ENCODE assay signal across 8 cellular contexts in the genomic region with DNA sequence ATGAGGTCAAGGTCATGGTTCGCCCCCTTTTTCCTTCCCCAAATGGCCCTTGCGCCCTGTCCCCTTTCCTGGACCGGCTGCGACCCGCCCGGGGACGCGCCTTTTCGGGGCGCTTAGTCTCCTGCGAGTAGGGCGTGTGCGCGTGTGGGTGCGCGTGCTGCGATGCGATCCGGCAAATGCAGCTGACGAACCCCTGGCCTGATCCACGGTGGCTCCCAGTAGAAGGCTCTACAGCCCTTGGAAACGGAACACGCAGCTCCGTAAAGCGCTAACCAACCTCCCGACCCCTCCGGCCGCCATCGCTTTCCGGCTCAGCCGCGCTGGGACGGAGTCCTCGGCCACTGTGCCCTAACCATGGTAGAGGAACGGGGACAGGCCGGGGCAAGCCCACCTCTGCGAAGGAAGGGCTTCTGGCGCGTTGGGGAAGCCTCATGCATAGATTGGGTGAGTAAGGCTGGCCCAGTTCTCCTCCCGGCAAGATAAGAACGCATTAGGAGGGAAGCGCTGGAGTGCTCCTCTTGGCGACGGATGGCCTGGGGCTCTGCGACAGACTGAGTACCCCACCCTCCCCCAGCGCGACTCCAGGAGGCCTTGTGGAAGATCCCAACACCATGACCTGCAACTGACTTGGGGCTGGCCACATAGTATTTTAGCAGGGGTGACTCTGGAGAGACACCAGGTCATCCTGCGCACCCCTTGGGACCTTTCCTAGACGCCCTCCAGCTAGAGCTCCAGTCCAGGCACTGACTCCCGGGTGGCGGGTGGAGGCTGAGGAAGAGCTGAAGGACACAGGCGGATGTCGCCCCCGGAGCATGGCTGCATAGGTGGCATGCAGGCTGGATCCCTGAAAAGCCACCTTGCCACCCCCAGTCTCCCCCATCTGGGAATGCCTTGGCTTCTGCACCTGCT. TPM values are rescaled to one million over a fixed set of nuclear protein-coding genes. Genes with fewer than 3 reads are reported as not detected.
DNase-seq lines count a peak whose midpoint lies in the region; ATAC-seq, FAIRE-seq and TF ChIP-seq lines count a peak whose summit lies in the region.

No MANE protein-coding gene starts in this region.

- TF ChIP-seq POLR2A in gastrocnemius medialis (IDR thresholded peaks at IDR 0.05) (no peak), GM12892 (IDR thresholded peaks at IDR 0.05; ENCODE audit: low read depth, low read length) (no peak)

- H3K36me3 ChIP-seq in heart right ventricle, result no peaks in the 10 kb centered on the region
- no peaks in the 10 kb centered on the region for H3K36me3 ChIP-seq in gastrocnemius medialis

- H3K4me1 Mint-ChIP-seq in activated B cell treated with CpG ODN at 0.5 μM for 24 hours, result peaks cover 7% of the 10 kb centered on the region

- H3K4me3 Mint-ChIP-seq in activated B cell treated with CpG ODN at 0.5 μM for 24 hours, result peak overlapping the region; percentile 89

- no peaks in the 10 kb centered on the region for H3K9me3 ChIP-seq in heart right ventricle
- no peaks in the 10 kb centered on the region for H3K9me3 ChIP-seq in gastrocnemius medialis

- peak overlapping the region in 2 of 10 donors; percentile 26 to 37 for H3K27ac ChIP-seq in heart right ventricle
- H3K27ac ChIP-seq in gastrocnemius medialis, result peak overlapping the region; percentile 53 to 74 (median 66)

- CTCF ChIA-PET in activated B cell treated with CpG ODN at 0.5 μM for 24 hours (lab: Charles Lee), result interaction anchor here (0.7 kb wide), 1 partner anchor 22 kb away, joined by 3 read pairs; no protein-coding TSS in a partner anchor

- POLR2A ChIA-PET in activated B cell treated with CpG ODN at 0.5 μM for 24 hours (lab: Charles Lee), result interaction anchor here (1.0 to 1.5 kb wide), 2 partner anchors 32 to 576 kb away, joined by 3 read pairs; a partner anchor contains a TSS

- no peak overlapping the region for H3K27ac Mint-ChIP-seq in activated B cell treated with CpG ODN at 0.5 μM for 24 hours

- peak; percentile 41 for DNase-seq in GM20000 (ENCODE audit: low spot score)
- no peak for DNase-seq in activated B cell treated with CpG ODN at 0.5 μM for 24 hours
- DNase-seq in heart right ventricle, result no peak
- DNase-seq in gastrocnemius medialis, result no peak
- DNase-seq in GM12892 (ENCODE audit: insufficient read length), result no peak
- no peak for DNase-seq in NAMALWA (ENCODE audit: low spot score)
- DNase-seq in NOMO-1 treated with dmso at 0.1 percent for 144 hours (lab: John Stamatoyannopoulos, UW; ENCODE audit: unreplicated experiment), result no peak

- peaks cover 1% of the 10 kb centered on the region for H3K36me3 Mint-ChIP-seq in activated B cell treated with CpG ODN at 0.5 μM for 24 hours (ENCODE audit: low read depth)

- no peak for TF ChIP-seq CTCF in GM20000 (IDR thresholded peaks at IDR 0.05; ENCODE audit: extremely low read depth, missing control alignments)
- no peak for TF ChIP-seq CTCF in activated B cell treated with CpG ODN at 0.5 μM for 24 hours (IDR thresholded peaks at IDR 0.05)
- TF ChIP-seq CTCF in heart right ventricle (IDR thresholded peaks at IDR 0.05), result no peak
- TF ChIP-seq CTCF in gastrocnemius medialis (IDR thresholded peaks at IDR 0.05 in 4 of 5, conservative IDR thresholded peaks at IDR 0.05 in 1 of 5), result no peak

- FAIRE-seq in GM12892 (lab: Jason Lieb, UNC), result no peak

- peaks cover 48% of the 10 kb centered on the region for H3K27me3 Mint-ChIP-seq in activated B cell treated with CpG ODN at 0.5 μM for 24 hours

- 15 to 16% methylated on average over 54 of the region's 54 CpGs for WGBS in heart right ventricle, 2 donors

- intact Hi-C loops in activated B cell treated with CpG ODN at 0.5 μM for 24 hours (cut with micrococcal nuclease) (loop anchor here (2.0 to 5.0 kb wide), 3 partner anchors 21 to 167 kb away; a partner anchor contains a TSS), heart right ventricle (cut with DNase I) (no loop called here), gastrocnemius medialis (cut with DNase I; ENCODE audit: low total_unique reads) (no loop called here)

- no peak for ATAC-seq in activated B cell treated with CpG ODN at 0.5 μM for 24 hours (ENCODE audit: low read depth)
- peak in 4 of 8 donors; percentile 17 to 51 (median 35) for ATAC-seq in heart right ventricle
- no peak for ATAC-seq in gastrocnemius medialis
- ATAC-seq in HG02798 (IDR thresholded peaks at IDR 0.05; ENCODE audit: poor library complexity, unreplicated experiment), result no peak

- H3K4me3 ChIP-seq in heart right ventricle (peak overlapping the region; percentile 51 to 80 (median 68)), gastrocnemius medialis (peak overlapping the region; percentile 50 to 88 (median 70))

- H3K4me1 ChIP-seq in heart right ventricle, result peaks cover 9 to 26% (median 22%) of the 10 kb centered on the region in 9 donors
- peaks cover 0 to 16% of the 10 kb centered on the region in 2 donors for H3K4me1 ChIP-seq in gastrocnemius medialis

- in situ Hi-C loops in gastrocnemius medialis (cut with MboI; ENCODE audit: low sequenced_read_pairs in 4 of 4), result no loop called here

- H3K27me3 ChIP-seq in heart right ventricle, result peaks cover 18 to 72% (median 50%) of the 10 kb centered on the region in 7 donors
- peaks cover 26 to 34% (median 31%) of the 10 kb centered on the region in 3 donors for H3K27me3 ChIP-seq in gastrocnemius medialis

- no peaks in the 10 kb centered on the region for H3K9me3 Mint-ChIP-seq in activated B cell treated with CpG ODN at 0.5 μM for 24 hours

RNA-seq across cellular contexts. Expression of a gene that starts 1.1 kb away (rescaled TPM):
- total RNA-seq in activated B cell treated with CpG ODN at 0.5 μM for 24 hours (0.58 and 0.88 TPM in 2 replicates), heart right ventricle (1 to 10 TPM in 1 of 10 donors, under 1 TPM in 9; 0.06 to 1.6 (median 0.45) TPM), gastrocnemius medialis (1 to 10 TPM; 2.0 to 3.3 (median 2.3) TPM)
- under 1 TPM; 0.19 to 0.51 TPM for polyA plus RNA-seq in heart right ventricle
- not detected for polyA plus RNA-seq in GM12892 (2012; ENCODE audit: missing spikeins)

RNA-seq across cellular contexts. Expression of a gene that starts 30.8 kb away (rescaled TPM):
- total RNA-seq in activated B cell treated with CpG ODN at 0.5 μM for 24 hours, result 82.1 and 84.8 TPM in 2 replicates
- 10 to 100 TPM; 15.8 to 26.3 (median 21.5) TPM for total RNA-seq in heart right ventricle
- 10 to 100 TPM; 51.1 to 53.6 TPM for polyA plus RNA-seq in heart right ventricle
- 10 to 100 TPM; 27.2 to 59.5 (median 34.0) TPM for total RNA-seq in gastrocnemius medialis
- 55.7 TPM for polyA plus RNA-seq in GM12892 (2012; ENCODE audit: missing spikeins)

RNA-seq across cellular contexts. Expression of a gene that starts 35.6 kb away (rescaled TPM):
- total RNA-seq in activated B cell treated with CpG ODN at 0.5 μM for 24 hours, result 37.1 and 46.1 TPM in 2 replicates
- 10 to 100 TPM; 25.2 to 48.4 (median 29.4) TPM for total RNA-seq in heart right ventricle
- polyA plus RNA-seq in heart right ventricle, result 10 to 100 TPM; 31.0 to 77.1 TPM
- 10 to 100 TPM; 55.2 to 75.7 (median 64.7) TPM for total RNA-seq in gastrocnemius medialis
- polyA plus RNA-seq in GM12892 (2012; ENCODE audit: missing spikeins), result 19.3 TPM
